In the genomic region with DNA sequence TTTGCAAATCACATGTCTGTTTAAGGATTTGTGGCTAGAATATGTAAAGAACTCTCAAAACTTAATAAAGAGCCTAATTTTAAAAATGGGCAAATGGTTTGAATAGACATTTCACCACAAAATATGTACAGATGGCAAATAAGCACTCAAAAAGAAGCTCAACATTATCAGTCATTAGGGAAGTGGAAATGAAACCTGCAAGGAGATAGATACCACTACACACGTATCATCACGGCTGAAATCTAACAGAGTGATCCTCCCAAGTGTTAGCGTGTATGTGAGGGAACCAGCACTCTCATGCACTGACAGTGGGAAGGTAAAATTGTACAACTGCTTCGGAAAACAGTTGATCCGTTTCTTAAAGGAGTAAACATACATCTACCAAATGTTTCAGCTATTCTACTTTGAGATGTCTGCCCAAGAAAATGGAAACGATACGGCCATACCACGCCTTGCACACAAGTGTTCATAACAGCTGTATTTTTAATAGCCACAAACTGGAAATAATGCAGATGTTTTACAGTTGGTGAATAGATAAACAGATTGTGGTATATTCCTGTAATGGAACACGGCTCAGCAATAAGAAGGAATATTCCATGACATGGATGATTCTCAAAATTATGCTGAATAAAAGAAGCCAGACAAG, we compare ENCODE assay signal across 14 cellular contexts. TPM values are rescaled to one million over a fixed set of nuclear protein-coding genes. Genes with fewer than 3 reads are reported as not detected.
A peak's percentile ranks its signal among the peaks of the same experiment; 100 is the strongest.
DNase-seq lines count a peak whose midpoint lies in the region; ATAC-seq and TF ChIP-seq lines count a peak whose summit lies in the region.
"Had no signal": no experiment of that assay in that cellular context is flagged by ENCODE, and none has a peak within 500 bp of the region (broad histone marks: within the 10 kb centered on the region; RNA-seq: fewer than 3 reads in every experiment).

No MANE protein-coding gene starts in this region.

- H3K36me3 ChIP-seq in OCI-LY3 (replicated peaks; ENCODE audit: low read depth, low read length), result peaks cover 7% of the 10 kb centered on the region
- H3K36me3 ChIP-seq: BLaER1 treated with 17β-estradiol and CSF1 and Interleukin-3, amounts not matched to agents 10 nM and 100 nM had no signal

- H3K27me3 ChIP-seq in OCI-LY3 (ENCODE audit: low read depth, low read length), result peaks cover 5% of the 10 kb centered on the region; the same call in 1 of the 2 replicates
- H3K27me3 ChIP-seq: BLaER1 treated with 17β-estradiol and CSF1 and Interleukin-3, amounts not matched to agents 10 nM and 100 nM; testis had no signal

- no peaks in the 10 kb centered on the region for H3K36me3 Mint-ChIP-seq in activated T-helper 17 cell treated with anti-CD3 and anti-CD28 coated beads, Interleukin-2, amount 50 U/mL, for 72 hours (ENCODE audit: low read depth)
- H3K36me3 Mint-ChIP-seq in activated T-helper 2 cell treated with anti-CD3 and anti-CD28 coated beads, Interferon-gamma antibody, Interleukin-2, Interleukin-4, amounts not matched to agents 10 μg/mL and 5 μg/mL and 100 μg/mL, durations not matched to agents 14 hours and 24 hours and 36 hours (ENCODE audit: low read depth), result no peaks in the 10 kb centered on the region
- H3K36me3 Mint-ChIP-seq: naive thymus-derived CD4-positive, alpha-beta T cell had no signal

- H3K27me3 Mint-ChIP-seq in activated T-helper 17 cell treated with anti-CD3 and anti-CD28 coated beads, Interleukin-2, amount 50 U/mL, for 72 hours, result peaks cover 7% of the 10 kb centered on the region
- H3K27me3 Mint-ChIP-seq in activated T-helper 2 cell treated with anti-CD3 and anti-CD28 coated beads, Interferon-gamma antibody, Interleukin-2, Interleukin-4, amounts not matched to agents 10 μg/mL and 5 μg/mL and 100 μg/mL, durations not matched to agents 14 hours and 24 hours and 36 hours (ENCODE audit: low read depth), result peaks cover 33% of the 10 kb centered on the region

- no peaks in the 10 kb centered on the region for H3K4me1 Mint-ChIP-seq in activated T-helper 17 cell treated with anti-CD3 and anti-CD28 coated beads, Interleukin-2, amount 50 U/mL, for 72 hours
- H3K4me1 Mint-ChIP-seq in activated T-helper 2 cell treated with anti-CD3 and anti-CD28 coated beads, Interferon-gamma antibody, Interleukin-2, Interleukin-4, amounts not matched to agents 10 μg/mL and 5 μg/mL and 100 μg/mL, durations not matched to agents 14 hours and 24 hours and 36 hours (ENCODE audit: low read depth), result no peaks in the 10 kb centered on the region
- H3K4me1 Mint-ChIP-seq: naive thymus-derived CD4-positive, alpha-beta T cell had no signal

- H3K9me3 Mint-ChIP-seq in activated T-helper 17 cell treated with anti-CD3 and anti-CD28 coated beads, Interleukin-2, amount 50 U/mL, for 72 hours, result no peaks in the 10 kb centered on the region
- no peaks in the 10 kb centered on the region for H3K9me3 Mint-ChIP-seq in activated T-helper 2 cell treated with anti-CD3 and anti-CD28 coated beads, Interferon-gamma antibody, Interleukin-2, Interleukin-4, amounts not matched to agents 10 μg/mL and 5 μg/mL and 100 μg/mL, durations not matched to agents 14 hours and 24 hours and 36 hours
- H3K9me3 Mint-ChIP-seq: naive thymus-derived CD4-positive, alpha-beta T cell had no signal

- H2AFZ ChIP-seq in OCI-LY3 (ENCODE audit: low read depth, low read length), result no peak overlapping the region

- peak overlapping the region; percentile 26 for H3K4me3 ChIP-seq in OCI-LY3 (ENCODE audit: low read length)
- H3K4me3 ChIP-seq: BLaER1 treated with 17β-estradiol and CSF1 and Interleukin-3, amounts not matched to agents 10 nM and 100 nM; testis had no signal

- ATAC-seq in GM18511 (IDR thresholded peaks at IDR 0.05; ENCODE audit: unreplicated experiment), result peak; percentile 99
- ATAC-seq in GM21447 (IDR thresholded peaks at IDR 0.05; ENCODE audit: unreplicated experiment), result peak; percentile 99
- ATAC-seq in HG03095 (IDR thresholded peaks at IDR 0.05; ENCODE audit: unreplicated experiment), result peak; percentile 99
- ATAC-seq in activated T-helper 17 cell treated with anti-CD3 and anti-CD28 coated beads, Interleukin-2, amount 50 U/mL, for 72 hours (replicated peaks), result no peak
- ATAC-seq: naive thymus-derived CD4-positive, alpha-beta T cell had no signal

- peaks cover 7% of the 10 kb centered on the region; the same call in 1 of the 2 replicates for H3K9me3 ChIP-seq in OCI-LY3 (ENCODE audit: insufficient read depth, low read length)
- H3K9me3 ChIP-seq: BLaER1 treated with 17β-estradiol and CSF1 and Interleukin-3, amounts not matched to agents 10 nM and 100 nM; testis had no signal

- no peak for TF ChIP-seq CTCF in OCI-LY3 (IDR thresholded peaks at IDR 0.05; ENCODE audit: low read depth, low read length)

- no peak overlapping the region for H3K27ac Mint-ChIP-seq in activated T-helper 17 cell treated with anti-CD3 and anti-CD28 coated beads, Interleukin-2, amount 50 U/mL, for 72 hours
- no peak overlapping the region for H3K27ac Mint-ChIP-seq in activated T-helper 2 cell treated with anti-CD3 and anti-CD28 coated beads, Interferon-gamma antibody, Interleukin-2, Interleukin-4, amounts not matched to agents 10 μg/mL and 5 μg/mL and 100 μg/mL, durations not matched to agents 14 hours and 24 hours and 36 hours
- H3K27ac Mint-ChIP-seq: naive thymus-derived CD4-positive, alpha-beta T cell had no signal

- no peak for DNase-seq in activated naive CD4-positive, alpha-beta T cell (lab: John Stamatoyannopoulos, UW)
- no peak for DNase-seq in HuH-7 (ENCODE audit: low spot score)
- no peak for DNase-seq in activated T-helper 2 cell treated with anti-CD3 and anti-CD28 coated beads, Interferon-gamma antibody, Interleukin-2, Interleukin-4, amounts not matched to agents 10 μg/mL and 5 μg/mL and 100 μg/mL, durations not matched to agents 14 hours and 24 hours and 36 hours (ENCODE audit: low spot score)
- DNase-seq: activated naive CD4-positive, alpha-beta T cell treated with Interleukin-2 at 50 U/mL for 16 hours; naive thymus-derived CD4-positive, alpha-beta T cell; NCI-H510A treated with DMSO at 0.1 percent for 48 hours; testis had no signal

- H3K9ac ChIP-seq in OCI-LY3 (ENCODE audit: low read length), result no peak overlapping the region
- H3K9ac ChIP-seq: BLaER1 treated with 17β-estradiol and CSF1 and Interleukin-3, amounts not matched to agents 10 nM and 100 nM; KMS-11 had no signal

- H3K27ac ChIP-seq in OCI-LY3 (ENCODE audit: low read length), result peak overlapping the region; percentile 1; the same call in 1 of the 2 replicates
- H3K27ac ChIP-seq: BLaER1 treated with 17β-estradiol and CSF1 and Interleukin-3, amounts not matched to agents 10 nM and 100 nM; KMS-11; testis had no signal

- peak overlapping the region; percentile 51 for H3K4me2 ChIP-seq in OCI-LY3 (ENCODE audit: low read length)
- H3K4me2 ChIP-seq: BLaER1 treated with 17β-estradiol and CSF1 and Interleukin-3, amounts not matched to agents 10 nM and 100 nM; KMS-11 had no signal

- H3K4me1 ChIP-seq in OCI-LY3 (ENCODE audit: low read length), result peaks cover 34% of the 10 kb centered on the region
- H3K4me1 ChIP-seq: BLaER1 treated with 17β-estradiol and CSF1 and Interleukin-3, amounts not matched to agents 10 nM and 100 nM; testis had no signal

- H3K4me3 Mint-ChIP-seq in activated T-helper 17 cell treated with anti-CD3 and anti-CD28 coated beads, Interleukin-2, amount 50 U/mL, for 72 hours, result no peak overlapping the region
- no peak overlapping the region for H3K4me3 Mint-ChIP-seq in activated T-helper 2 cell treated with anti-CD3 and anti-CD28 coated beads, Interferon-gamma antibody, Interleukin-2, Interleukin-4, amounts not matched to agents 10 μg/mL and 5 μg/mL and 100 μg/mL, durations not matched to agents 14 hours and 24 hours and 36 hours (ENCODE audit: low read depth)
- H3K4me3 Mint-ChIP-seq: naive thymus-derived CD4-positive, alpha-beta T cell had no signal

- intact Hi-C loops in activated T-helper 2 cell treated with anti-CD3 and anti-CD28 coated beads, Interferon-gamma antibody, Interleukin-2, Interleukin-4, amounts not matched to agents 10 μg/mL and 5 μg/mL and 100 μg/mL, durations not matched to agents 14 hours and 24 hours and 36 hours (cut with micrococcal nuclease), result no loop called here

- no peaks in the 10 kb centered on the region for H3K79me2 ChIP-seq in OCI-LY3 (ENCODE audit: low read length)

- no peaks in the 10 kb centered on the region for H4K20me1 ChIP-seq in OCI-LY3 (ENCODE audit: insufficient read depth, low read length)
- H4K20me1 ChIP-seq: BLaER1 treated with 17β-estradiol and CSF1 and Interleukin-3, amounts not matched to agents 10 nM and 100 nM had no signal

RNA-seq across cellular contexts. Expression of a gene that starts 14.5 kb away (rescaled TPM):
- total RNA-seq in activated T-helper 17 cell treated with anti-CD3 and anti-CD28 coated beads, Interleukin-2, amount 50 U/mL, for 72 hours, result 100 to 1,000 TPM in 1 of 2 donors, 10 to 100 TPM in 1; 70.2 to 127 TPM
- 65.7 and 76.0 TPM in 2 replicates for total RNA-seq in activated T-helper 2 cell treated with anti-CD3 and anti-CD28 coated beads, Interferon-gamma antibody, Interleukin-2, Interleukin-4, amounts not matched to agents 10 μg/mL and 5 μg/mL and 100 μg/mL, durations not matched to agents 14 hours and 24 hours and 36 hours
